34 cellular contexts compared by ENCODE assay signal in genomic region chr3:70612920-70613319, GRCh38.
"Had no signal": no experiment of that assay in that cellular context is flagged by ENCODE, and none has a peak within 500 bp of the region (broad histone marks: within the 10 kb centered on the region; RNA-seq: fewer than 3 reads in every experiment).

No MANE protein-coding gene starts in this region.

- H3K9me3 ChIP-seq: adrenal gland, ascending aorta, body of pancreas, breast epithelium had no signal

- H3K4me3 ChIP-seq: adrenal gland, ascending aorta, body of pancreas, breast epithelium, cardiac muscle cell had no signal

- H3K27ac ChIP-seq: adrenal gland, ascending aorta, body of pancreas, brain microvascular endothelial cell, breast epithelium, cardiac muscle cell had no signal

- ATAC-seq: activated naive CD4-positive, alpha-beta T cell treated with anti-CD3 and anti-CD28 coated beads, Interleukin-2, amount 50 U/mL, for 72 hours; activated naive CD8-positive, alpha-beta T cell treated with anti-CD3 and anti-CD28 coated beads, Interleukin-2, amount 50 U/mL, for 24 hours; activated T-cell treated with anti-CD3 and anti-CD28 coated beads, Interleukin-2, amount 50 U/mL, for 4 hours; activated T-cell treated with anti-CD3 and anti-CD28 coated beads, Interleukin-2, amount 50 U/mL, for 72 hours; activated T-helper 17 cell treated with anti-CD3 and anti-CD28 coated beads, Interleukin-2, amount 50 U/mL, for 72 hours; body of pancreas had no signal

- DNase-seq: activated effector memory CD4-positive, alpha-beta T cell treated with anti-CD3 and anti-CD28 coated beads, Interleukin-2, amount 50 U/mL, for 16 hours; activated effector memory CD4-positive, alpha-beta T cell treated with Interleukin-2 at 50 U/mL for 16 hours; activated gamma-delta T cell; activated gamma-delta T cell treated with Interleukin-2 at 50 U/mL for 16 hours; activated naive CD4-positive, alpha-beta T cell; activated naive CD4-positive, alpha-beta T cell treated with anti-CD3 and anti-CD28 coated beads for 36 hours; activated naive CD4-positive, alpha-beta T cell treated with anti-CD3 and anti-CD28 coated beads, Interleukin-2, amount 10 ng/mL, durations not matched to agents 7 days and 5 days; activated naive CD4-positive, alpha-beta T cell treated with anti-CD3 and anti-CD28 coated beads, Interleukin-2, amount 50 U/mL, for 16 hours; activated naive CD4-positive, alpha-beta T cell treated with Interleukin-2 at 50 U/mL for 16 hours; activated naive CD8-positive, alpha-beta T cell treated with anti-CD3 and anti-CD28 coated beads for 36 hours; activated naive CD8-positive, alpha-beta T cell treated with anti-CD3 and anti-CD28 coated beads, Interleukin-2, amount 10 ng/mL, durations not matched to agents 7 days and 5 days; activated naive CD8-positive, alpha-beta T cell treated with anti-CD3 and anti-CD28 coated beads, Interleukin-2, amount 50 U/mL, for 24 hours; activated T-cell treated with anti-CD3 and anti-CD28 coated beads, Interleukin-2, amount 50 U/mL, for 1 hour; activated T-cell treated with anti-CD3 and anti-CD28 coated beads, Interleukin-2, amount 50 U/mL, for 24 hours; activated T-cell treated with anti-CD3 and anti-CD28 coated beads, Interleukin-2, amount 50 U/mL, for 4 hours; activated T-cell treated with anti-CD3 and anti-CD28 coated beads, Interleukin-2, amount 50 U/mL, for 48 hours; activated T-cell treated with anti-CD3 and anti-CD28 coated beads, Interleukin-2, amount 50 U/mL, for 72 hours; adrenal gland; amniotic stem cell; amygdala; anterior cingulate cortex; aorta; body of pancreas; brain microvascular endothelial cell; caudate nucleus; central memory CD4-positive, alpha-beta T cell; cerebellar nuclear complex had no signal

- H3K4me1 ChIP-seq: adrenal gland, ascending aorta, body of pancreas, breast epithelium had no signal

- FAIRE-seq: astrocyte, bronchial epithelial cell had no signal

- H3K36me3 ChIP-seq: adrenal gland, ascending aorta, brain microvascular endothelial cell, breast epithelium, cardiac muscle cell had no signal

- H3K27me3 ChIP-seq: adrenal gland, ascending aorta, body of pancreas, brain microvascular endothelial cell, breast epithelium, cardiac muscle cell had no signal
